Comparison of ENCODE assay signal across 8 cellular contexts in the genomic region with DNA sequence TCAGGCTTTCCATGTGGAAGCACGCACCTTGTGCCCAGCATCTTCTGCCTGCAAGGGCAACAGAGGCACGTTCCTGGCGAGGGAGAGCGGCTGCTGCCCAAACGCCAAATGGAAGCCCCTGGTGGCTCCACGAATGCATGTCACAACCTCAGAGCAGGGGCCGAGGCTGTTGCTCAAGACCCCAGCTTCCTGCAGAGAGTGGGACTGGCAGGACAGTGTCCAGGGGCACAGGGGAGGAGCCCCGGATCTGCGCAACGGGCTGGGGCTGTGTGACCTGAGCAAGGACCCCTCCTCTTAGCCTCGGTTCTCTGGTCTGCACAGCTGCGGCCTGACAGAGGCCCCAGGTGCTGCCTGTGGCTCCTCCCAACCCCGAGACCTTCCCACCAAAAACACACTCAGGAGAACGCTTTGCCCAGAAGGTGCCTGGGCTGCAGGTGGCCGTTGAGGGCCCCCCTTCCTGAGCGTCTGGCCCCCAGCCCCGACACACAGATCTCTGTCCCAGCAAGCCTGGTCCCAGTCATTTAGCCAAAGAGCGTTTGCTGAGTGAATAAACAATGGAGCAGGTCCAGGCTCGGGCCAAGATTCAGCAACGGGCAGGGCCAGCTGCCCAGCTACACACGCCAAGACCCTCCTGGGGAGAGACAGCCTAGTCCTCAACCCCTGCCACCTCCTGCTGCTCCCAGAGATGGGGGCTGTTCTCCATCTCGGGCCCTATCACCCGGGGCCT. TPM values are rescaled to one million over a fixed set of nuclear protein-coding genes. Genes with fewer than 3 reads are reported as not detected.
DNase-seq lines count a peak whose midpoint lies in the region; ATAC-seq, FAIRE-seq and TF ChIP-seq lines count a peak whose summit lies in the region.

No MANE protein-coding gene starts in this region.

- ATAC-seq in natural killer cell (no peak), GM12878 (no peak), lung (ENCODE audit: insufficient read depth, low FRiP score) (no peak), aorta (ENCODE audit: low FRiP score) (no peak), HG03439 (IDR thresholded peaks at IDR 0.05; ENCODE audit: unreplicated experiment) (no peak), HG03045 (IDR thresholded peaks at IDR 0.05; ENCODE audit: unreplicated experiment) (no peak)
- ATAC-seq in natural killer cell treated with Interleukin-12 subunit alpha and Interleukin-12 subunit beta and Interleukin-15 and Interleukin-18, amount 100 ng/mL, for 72 hours: no peak

- POLR2A ChIA-PET in GM12878 (lab: Charles Lee): no interaction called here

- TF ChIP-seq EP300 in GM12878 (IDR thresholded peaks at IDR 0.05; ENCODE audit: borderline replicate concordance in 1 of 2, control insufficient read depth in 1 of 2, low read depth in 2 of 2, low read length in 2 of 2): no peak

- no peak overlapping the region for H2AFZ ChIP-seq in GM12878 (ENCODE audit: control insufficient read depth, low read depth, low read length)

- DNase-seq in natural killer cell: no peak
- no peak for DNase-seq in natural killer cell treated with Interleukin-12 subunit alpha and Interleukin-12 subunit beta and Interleukin-15 and Interleukin-18, amount 100 ng/mL, for 72 hours (ENCODE audit: low spot score)
- no peak for DNase-seq in GM12878 (ENCODE audit: low read depth, low spot score)
- no peak for DNase-seq in lung (ENCODE audit: low spot score)
- no peak for DNase-seq in aorta
- no peak for DNase-seq in NCI-H2081 treated with DMSO at 0.1 percent for 48 hours (lab: John Stamatoyannopoulos, UW)

- WGBS in GM12878 (ENCODE audit: insufficient coverage, insufficient replicate concordance, low lambda C conversion rate, missing lambda C conversion rate): 47% methylated on average over 23 of the region's 23 CpGs
- 36 to 44% methylated on average over 23 of the region's 23 CpGs for WGBS in lung, 2 donors
- 27% methylated on average over 23 of the region's 23 CpGs for WGBS in aorta, 2 donors

- peaks cover 6 to 26% of the 10 kb centered on the region in 2 donors for H3K4me1 Mint-ChIP-seq in natural killer cell
- peaks cover 4 to 13% of the 10 kb centered on the region in 2 donors for H3K4me1 Mint-ChIP-seq in natural killer cell treated with Interleukin-12 subunit alpha and Interleukin-12 subunit beta and Interleukin-15 and Interleukin-18, amount 100 ng/mL, for 72 hours (ENCODE audit: low read depth in 2 of 2)

- H4K20me1 ChIP-seq in GM12878 (ENCODE audit: control insufficient read depth, insufficient read depth): no peaks in the 10 kb centered on the region

- H3K4me3 ChIP-seq in GM12878 (peak overlapping the region; percentile 73; the same call in 1 of the 2 replicates), lung (peak overlapping the region; percentile 84), aorta (ENCODE audit: low read length in 2 of 2) (peak overlapping the region; percentile 42 to 48)

- H3K27me3 ChIP-seq in GM12878 (replicated peaks in 1 of 2; ENCODE audit: control insufficient read depth in 2 of 2, insufficient read depth in 2 of 2, low read length in 1 of 2) (no peaks in the 10 kb centered on the region; a peak in 1 of 4 replicates), lung (ENCODE audit: control insufficient read depth, insufficient read depth) (no peaks in the 10 kb centered on the region), aorta (ENCODE audit: control insufficient read depth in 1 of 2, insufficient read depth in 2 of 2, low read length in 1 of 2) (no peaks in the 10 kb centered on the region)

- no peak for FAIRE-seq in GM12878 (lab: Jason Lieb, UNC)

- H3K9me3 ChIP-seq in GM12878 (replicated peaks; ENCODE audit: control insufficient read depth, insufficient read depth, low read length) (no peaks in the 10 kb centered on the region), lung (ENCODE audit: control insufficient read depth in 2 of 2, insufficient read depth in 1 of 2, low read length in 1 of 2) (no peaks in the 10 kb centered on the region), aorta (ENCODE audit: control insufficient read depth, low read length) (no peaks in the 10 kb centered on the region)

- no peaks in the 10 kb centered on the region for H3K9me3 Mint-ChIP-seq in natural killer cell
- no peaks in the 10 kb centered on the region for H3K9me3 Mint-ChIP-seq in natural killer cell treated with Interleukin-12 subunit alpha and Interleukin-12 subunit beta and Interleukin-15 and Interleukin-18, amount 100 ng/mL, for 72 hours

- SMC1A ChIA-PET in GM12878 (lab: Charles Lee; ENCODE audit: uncharacterized antibody, unreplicated experiment): no interaction called here

- no peak overlapping the region for H3K9ac ChIP-seq in GM12878 (ENCODE audit: control insufficient read depth, insufficient read depth, low read length)

- intact Hi-C loops in natural killer cell (cut with micrococcal nuclease): no loop called here
- intact Hi-C loops in GM12878 (cut with micrococcal nuclease; ENCODE audit: unreplicated experiment): no loop called here
- intact Hi-C loops in aorta (cut with DNase I): loop anchor here in 1 of 2 donors (2.0 kb wide), 1 partner anchor 81 kb away; no protein-coding TSS in a partner anchor

- no TSS peak for BruUV-seq in GM12878 (replicated peaks; lab: Mats Ljungman, UMichigan)

- in situ Hi-C loops in GM12878 (cut with MboI): no loop called here

- no peak for TF ChIP-seq POLR2A in GM12878 (IDR thresholded peaks at IDR 0.05; ENCODE audit: low read depth, low read length)

- RAD21 ChIA-PET in GM12878 (lab: Charles Lee; ENCODE audit: unreplicated experiment): no interaction called here

- H3K79me2 ChIP-seq in GM12878 (ENCODE audit: control insufficient read depth, insufficient read depth, low read length): no peaks in the 10 kb centered on the region

- H3K36me3 ChIP-seq in GM12878 (ENCODE audit: control insufficient read depth in 2 of 2, insufficient read depth in 2 of 2, low read length in 1 of 2) (no peaks in the 10 kb centered on the region), lung (ENCODE audit: control insufficient read depth in 2 of 2, insufficient read depth in 2 of 2, low read length in 2 of 2) (no peaks in the 10 kb centered on the region), aorta (ENCODE audit: control insufficient read depth in 1 of 2, insufficient read depth in 2 of 2, low read length in 1 of 2) (no peaks in the 10 kb centered on the region)

- no peaks in the 10 kb centered on the region for H3K36me3 Mint-ChIP-seq in natural killer cell
- H3K36me3 Mint-ChIP-seq in natural killer cell treated with Interleukin-12 subunit alpha and Interleukin-12 subunit beta and Interleukin-15 and Interleukin-18, amount 100 ng/mL, for 72 hours: no peaks in the 10 kb centered on the region

- peak overlapping the region; percentile 96 for H3K4me2 ChIP-seq in GM12878 (ENCODE audit: control insufficient read depth, insufficient read depth)

- H3K27ac Mint-ChIP-seq in natural killer cell: no peak overlapping the region
- no peak overlapping the region for H3K27ac Mint-ChIP-seq in natural killer cell treated with Interleukin-12 subunit alpha and Interleukin-12 subunit beta and Interleukin-15 and Interleukin-18, amount 100 ng/mL, for 72 hours

- TF ChIP-seq RAD21 in GM12878 (IDR thresholded peaks at IDR 0.05; ENCODE audit: insufficient read depth, low read depth, low read length): no peak

- CTCF ChIA-PET in GM12878 (lab: Yijun Ruan, JAX): interaction anchor here (0.6 to 1.1 kb wide), 2 partner anchors 25 to 417 kb away, joined by 3 to 4 read pairs; no protein-coding TSS in a partner anchor

- H3K27me3 Mint-ChIP-seq in natural killer cell (ENCODE audit: low read depth in 2 of 2): no peaks in the 10 kb centered on the region
- H3K27me3 Mint-ChIP-seq in natural killer cell treated with Interleukin-12 subunit alpha and Interleukin-12 subunit beta and Interleukin-15 and Interleukin-18, amount 100 ng/mL, for 72 hours: no peaks in the 10 kb centered on the region

- TF ChIP-seq CTCF in natural killer cell (IDR thresholded peaks at IDR 0.05) (no peak), GM12878 (IDR thresholded peaks at IDR 0.05 in 2 of 3, conservative IDR thresholded peaks at IDR 0.05 in 1 of 3; ENCODE audit: control insufficient read depth in 2 of 3, extremely low read depth in 1 of 3, insufficient read depth in 1 of 3, low read depth in 3 of 3, low read length in 3 of 3) (no peak), lung (IDR thresholded peaks at IDR 0.05; ENCODE audit: control extremely low read depth, extremely low read depth) (no peak)

- peak overlapping the region; percentile 52 for H3K4me3 Mint-ChIP-seq in natural killer cell
- no peak overlapping the region for H3K4me3 Mint-ChIP-seq in natural killer cell treated with Interleukin-12 subunit alpha and Interleukin-12 subunit beta and Interleukin-15 and Interleukin-18, amount 100 ng/mL, for 72 hours

- H3K27ac ChIP-seq in GM12878 (ENCODE audit: control insufficient read depth, insufficient read depth): no peak overlapping the region
- H3K27ac ChIP-seq in lung (ENCODE audit: low read depth in 1 of 2, low read length in 1 of 2): peak overlapping the region; percentile 88 to 97
- H3K27ac ChIP-seq in aorta (ENCODE audit: low read depth in 1 of 2, low read length in 2 of 2): peak overlapping the region in 1 of 2 donors; percentile 14

- H3K4me1 ChIP-seq in GM12878 (ENCODE audit: control insufficient read depth, insufficient read depth, low read length): peaks cover 17% of the 10 kb centered on the region
- peaks cover 0 to 28% of the 10 kb centered on the region in 2 donors for H3K4me1 ChIP-seq in lung (ENCODE audit: control insufficient read depth in 2 of 2, insufficient read depth in 2 of 2, low read length in 2 of 2)
- no peaks in the 10 kb centered on the region for H3K4me1 ChIP-seq in aorta (ENCODE audit: control insufficient read depth in 1 of 2, insufficient read depth in 2 of 2, low read length in 2 of 2)

RNA-seq across cellular contexts. Expression of gene MICALL2, which starts 1.2 kb away (rescaled TPM):
- total RNA-seq in natural killer cell (1 to 10 TPM; 2.5 to 4.4 (median 2.8) TPM), GM12878 (2014; rRNA removed) (0.11 and 1.1 TPM in 2 replicates), GM12878 (2014; rRNA removed; fragmentation: Illumina TruSeq; extraction: Trizol) (0.04 and 0.09 TPM in 2 replicates), GM12878 (2021) (0.72 and 1.7 TPM in 2 replicates), lung (10 to 100 TPM; 19.0 to 70.6 TPM), aorta (10 to 100 TPM; 41.7 to 70.3 TPM)
- total RNA-seq in natural killer cell treated with Interleukin-12 subunit alpha and Interleukin-12 subunit beta and Interleukin-15 and Interleukin-18, amount 100 ng/mL, for 72 hours: 1 to 10 TPM; 2.0 to 2.1 TPM
- total RNA-seq in GM12878 (2013; cell fraction: nucleolus; rRNA removed): 5.2 and 7.5 TPM in 2 replicates
- 0.16 TPM for polyA plus RNA-seq in GM12878 (2011; ENCODE audit: low read depth)
- polyA plus RNA-seq in GM12878 (2011; rRNA removed) (0.29 and 0.37 TPM in 2 replicates), GM12878 (2014; fragmentation: Illumina TruSeq; extraction: Trizol) (not detected in 2 replicates), GM12878 (2014; fragmentation: Nextera tagmentation; extraction: Ambion mirVana) (not detected), GM12878 (2014; rRNA removed) (0.83 and 1.3 TPM in 2 replicates), GM12878 (2016; fragmentation: Nextera tagmentation; extraction: Ambion mirVana) (1 to 10 TPM in 1 of 2 experiments, under 1 TPM in 1; 0.39 to 1.1 TPM), lung (10 to 100 TPM; 31.8 to 50.1 TPM), aorta (100 to 1,000 TPM in 1 of 2 donors, 10 to 100 TPM in 1; 57.7 to 346 TPM)
- 0.52 and 0.55 TPM in 2 replicates for polyA plus RNA-seq in GM12878 (2011; cell fraction: cytosol; rRNA removed)
- polyA plus RNA-seq in GM12878 (2011; cell fraction: nucleus; rRNA removed): 12.5 and 13.1 TPM in 2 replicates
- 0.73 and 1.2 TPM in 2 replicates for polyA plus RNA-seq in GM12878 (2012)
- polyA minus RNA-seq in GM12878 (2011; rRNA and poly(A)+ RNA removed): 0.37 and 1.6 TPM in 2 replicates
- polyA minus RNA-seq in GM12878 (2011; cell fraction: cytosol; rRNA and poly(A)+ RNA removed): 0.31 and 1.5 TPM in 2 replicates
- polyA minus RNA-seq in GM12878 (2011; cell fraction: nucleus; rRNA and poly(A)+ RNA removed): 1.8 and 3.5 TPM in 2 replicates

RNA-seq across cellular contexts. Expression of gene INTS1, which starts 46.1 kb away (rescaled TPM):
- total RNA-seq in natural killer cell (100 to 1,000 TPM in 2 of 3 donors, 10 to 100 TPM in 1; 92.7 to 115 (median 111) TPM), GM12878 (2014; rRNA removed) (14.6 and 19.5 TPM in 2 replicates), GM12878 (2014; rRNA removed; fragmentation: Illumina TruSeq; extraction: Trizol) (6.9 and 10.0 TPM in 2 replicates), GM12878 (2021) (76.5 and 89.0 TPM in 2 replicates), lung (100 to 1,000 TPM in 1 of 2 donors, 10 to 100 TPM in 1; 31.2 to 121 TPM), aorta (10 to 100 TPM; 56.4 to 77.9 TPM)
- total RNA-seq in natural killer cell treated with Interleukin-12 subunit alpha and Interleukin-12 subunit beta and Interleukin-15 and Interleukin-18, amount 100 ng/mL, for 72 hours: 100 to 1,000 TPM in 1 of 2 donors, 10 to 100 TPM in 1; 79.0 to 153 TPM
- 84.3 and 100.0 TPM in 2 replicates for total RNA-seq in GM12878 (2013; cell fraction: nucleolus; rRNA removed)
- polyA plus RNA-seq in GM12878 (2011; ENCODE audit: low read depth): 15.0 TPM
- polyA plus RNA-seq in GM12878 (2011; rRNA removed) (4.0 and 7.5 TPM in 2 replicates), GM12878 (2014; fragmentation: Illumina TruSeq; extraction: Trizol) (0.98 and 10.6 TPM in 2 replicates), GM12878 (2014; fragmentation: Nextera tagmentation; extraction: Ambion mirVana) (1 to 10 TPM in 1 of 2 experiments, under 1 TPM in 1; 0.52 to 1.5 TPM), GM12878 (2014; rRNA removed) (35.1 and 40.6 TPM in 2 replicates), GM12878 (2016; fragmentation: Nextera tagmentation; extraction: Ambion mirVana) (10 to 100 TPM; 37.0 to 38.3 TPM), lung (10 to 100 TPM; 45.8 to 46.2 TPM), aorta (100 to 1,000 TPM in 1 of 2 donors, 10 to 100 TPM in 1; 17.2 to 109 TPM)
- 13.2 and 20.1 TPM in 2 replicates for polyA plus RNA-seq in GM12878 (2011; cell fraction: cytosol; rRNA removed)
- polyA plus RNA-seq in GM12878 (2011; cell fraction: nucleus; rRNA removed): 171 and 228 TPM in 2 replicates
- polyA plus RNA-seq in GM12878 (2012): 37.9 and 40.3 TPM in 2 replicates
- polyA minus RNA-seq in GM12878 (2011; rRNA and poly(A)+ RNA removed): 10.7 and 23.6 TPM in 2 replicates
- 17.7 and 24.6 TPM in 2 replicates for polyA minus RNA-seq in GM12878 (2011; cell fraction: cytosol; rRNA and poly(A)+ RNA removed)
- 30.1 and 54.0 TPM in 2 replicates for polyA minus RNA-seq in GM12878 (2011; cell fraction: nucleus; rRNA and poly(A)+ RNA removed)
